Comparison of ENCODE assay signal across 19 cellular contexts in the genomic region with DNA sequence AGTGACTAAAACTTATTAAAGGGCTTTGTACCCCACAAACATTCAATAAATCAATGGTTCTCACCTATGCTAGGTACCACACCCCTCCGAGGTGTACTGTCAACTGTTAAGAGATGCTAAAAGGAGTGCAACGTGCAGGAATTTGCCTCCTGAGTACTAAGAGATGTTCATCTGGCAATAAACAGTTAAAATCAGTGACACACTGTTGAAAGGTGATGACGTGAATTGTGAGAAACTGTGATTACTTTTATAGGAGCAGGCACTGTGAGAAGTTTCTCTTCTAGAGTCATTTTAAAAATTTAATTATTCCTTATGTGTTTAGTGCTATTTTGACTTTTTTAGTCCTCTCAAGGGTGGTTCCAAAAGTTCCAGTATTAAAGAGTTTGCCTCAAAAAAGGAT.
"Had no signal": no experiment of that assay in that cellular context is flagged by ENCODE, and none has a peak within 500 bp of the region (broad histone marks: within the 10 kb centered on the region; RNA-seq: fewer than 3 reads in every experiment).

No MANE protein-coding gene starts in this region.

- H3K4me3 ChIP-seq: left lung, lung, tibial nerve had no signal

- H3K27me3 ChIP-seq: left lung, tibial nerve had no signal

- H3K36me3 Mint-ChIP-seq: activated naive CD8-positive, alpha-beta T cell treated with anti-CD3 and anti-CD28 coated beads, Interleukin-2, amount 10 ng/mL, durations not matched to agents 7 days and 5 days; immature natural killer cell; naive thymus-derived CD8-positive, alpha-beta T cell; WTC11 had no signal

- H3K4me1 ChIP-seq: left lung had no signal

- ATAC-seq: activated T-cell treated with anti-CD3 and anti-CD28 coated beads, Interleukin-2, amount 50 U/mL, for 4 hours; naive thymus-derived CD8-positive, alpha-beta T cell; WTC11 had no signal

- H3K4me1 Mint-ChIP-seq: activated naive CD8-positive, alpha-beta T cell treated with anti-CD3 and anti-CD28 coated beads, Interleukin-2, amount 10 ng/mL, durations not matched to agents 7 days and 5 days; immature natural killer cell; naive thymus-derived CD8-positive, alpha-beta T cell; WTC11 had no signal

- H3K9me3 ChIP-seq: left lung, tibial nerve had no signal

- H3K27me3 Mint-ChIP-seq: activated naive CD8-positive, alpha-beta T cell treated with anti-CD3 and anti-CD28 coated beads, Interleukin-2, amount 10 ng/mL, durations not matched to agents 7 days and 5 days had no signal

- H3K27ac Mint-ChIP-seq: activated naive CD8-positive, alpha-beta T cell treated with anti-CD3 and anti-CD28 coated beads, Interleukin-2, amount 10 ng/mL, durations not matched to agents 7 days and 5 days; immature natural killer cell; naive thymus-derived CD8-positive, alpha-beta T cell; stimulated activated naive CD8-positive, alpha-beta T cell treated with anti-CD3 and anti-CD28 coated beads, Interleukin-15, Interleukin-2, amounts not matched to agents 100 ng/mL and 50 ng/mL, for 24 hours; WTC11 had no signal

- DNase-seq: activated CD4-positive, alpha-beta T cell treated with anti-CD3 and anti-CD28 coated beads, Interleukin-2, amount 50 U/mL, for 4 hours; activated CD8-positive, alpha-beta memory T cell treated with anti-CD3 and anti-CD28 coated beads for 24 hours; activated CD8-positive, alpha-beta memory T cell treated with anti-CD3 and anti-CD28 coated beads, Interleukin-2, amount 50 U/mL, for 4 hours; activated naive CD4-positive, alpha-beta T cell treated with Interleukin-2 at 50 U/mL for 16 hours; activated naive CD8-positive, alpha-beta T cell treated with anti-CD3 and anti-CD28 coated beads, Interleukin-2, amount 10 ng/mL, durations not matched to agents 7 days and 5 days; activated T-cell treated with anti-CD3 and anti-CD28 coated beads, Interleukin-2, amount 50 U/mL, for 4 hours; amygdala; cerebellar nuclear complex; cortex of kidney; immature natural killer cell; kidney glomerular epithelial cell; left lung; naive thymus-derived CD8-positive, alpha-beta T cell; T-helper 9 cell had no signal

- H3K36me3 ChIP-seq: left lung, tibial nerve had no signal

- H3K4me3 Mint-ChIP-seq: activated naive CD8-positive, alpha-beta T cell treated with anti-CD3 and anti-CD28 coated beads, Interleukin-2, amount 10 ng/mL, durations not matched to agents 7 days and 5 days; activated T-cell treated with anti-CD3 and anti-CD28 coated beads, Interleukin-2, amount 50 U/mL, for 4 hours; immature natural killer cell; naive thymus-derived CD8-positive, alpha-beta T cell; stimulated activated naive CD8-positive, alpha-beta T cell treated with anti-CD3 and anti-CD28 coated beads, Interleukin-15, Interleukin-2, amounts not matched to agents 100 ng/mL and 50 ng/mL, for 24 hours; WTC11 had no signal

- H3K27ac ChIP-seq: epithelial cell of prostate, left lung had no signal
